In the genomic region with DNA sequence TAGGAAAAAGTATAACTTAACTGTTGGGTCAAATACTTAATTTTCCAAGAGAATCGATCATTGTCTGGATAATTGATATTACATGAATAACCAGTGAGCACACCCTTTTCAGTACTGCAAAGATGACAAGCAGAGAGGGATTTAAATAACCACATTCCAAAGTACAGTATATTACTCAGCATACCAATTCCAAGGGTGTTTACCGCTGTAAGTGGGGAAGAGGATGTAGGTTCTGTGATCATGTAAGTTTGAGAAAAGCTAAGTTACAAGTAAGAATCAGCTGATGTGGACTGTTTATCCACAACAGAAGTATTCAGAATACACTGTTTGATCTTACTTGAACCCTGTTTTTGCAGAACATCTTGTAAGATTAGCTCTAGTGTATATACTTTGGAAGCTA, we compare ENCODE assay signal across 17 cellular contexts.
"Had no signal": no experiment of that assay in that cellular context is flagged by ENCODE, and none has a peak within 500 bp of the region (broad histone marks: within the 10 kb centered on the region; RNA-seq: fewer than 3 reads in every experiment).

No MANE protein-coding gene starts in this region.

- H3K27me3 ChIP-seq: hepatocyte, sigmoid colon had no signal

- H2AFZ ChIP-seq: hepatocyte had no signal

- H3K27ac Mint-ChIP-seq: activated naive CD4-positive, alpha-beta T cell treated with anti-CD3 and anti-CD28 coated beads for 36 hours; activated T-helper 17 cell treated with anti-CD3 and anti-CD28 coated beads, Interleukin-2, amount 50 U/mL, for 72 hours; effector memory CD8-positive, alpha-beta T cell; nephron; stimulated activated naive CD8-positive, alpha-beta T cell treated with anti-CD3 and anti-CD28 coated beads, Interleukin-15, amount 100 ng/mL, for 72 hours; T-cell; WTC11 had no signal

- H3K4me2 ChIP-seq: hepatocyte had no signal

- H3K27me3 Mint-ChIP-seq: activated T-helper 17 cell treated with anti-CD3 and anti-CD28 coated beads, Interleukin-2, amount 50 U/mL, for 72 hours; effector memory CD8-positive, alpha-beta T cell; stimulated activated naive CD8-positive, alpha-beta T cell treated with anti-CD3 and anti-CD28 coated beads, Interleukin-15, amount 100 ng/mL, for 72 hours; T-cell had no signal

- H3K4me3 ChIP-seq: hepatocyte, sigmoid colon, thoracic aorta had no signal

- DNase-seq: activated CD4-positive, alpha-beta T cell treated with anti-CD3 and anti-CD28 coated beads, Interleukin-2, amount 50 U/mL, for 1 hour; activated naive CD4-positive, alpha-beta T cell treated with anti-CD3 and anti-CD28 coated beads for 36 hours; activated T-cell treated with anti-CD3 and anti-CD28 coated beads for 4 hours; central memory CD4-positive, alpha-beta T cell; effector memory CD8-positive, alpha-beta T cell; kidney glomerular epithelial cell; sigmoid colon; stimulated activated CD4-positive, alpha-beta T cell treated with anti-CD3 and anti-CD28 coated beads, Interleukin-4, amount 100 ng/mL, for 1 hour; stimulated activated CD8-positive, alpha-beta memory T cell treated with anti-CD3 and anti-CD28 coated beads, Interleukin-4, amount 100 ng/mL, for 48 hours; stimulated activated naive CD8-positive, alpha-beta T cell treated with anti-CD3 and anti-CD28 coated beads, Interleukin-15, amount 100 ng/mL, for 72 hours; T-cell had no signal

- H3K4me3 Mint-ChIP-seq: activated naive CD4-positive, alpha-beta T cell treated with anti-CD3 and anti-CD28 coated beads for 36 hours; activated T-helper 17 cell treated with anti-CD3 and anti-CD28 coated beads, Interleukin-2, amount 50 U/mL, for 72 hours; effector memory CD8-positive, alpha-beta T cell; nephron; stimulated activated naive CD8-positive, alpha-beta T cell treated with anti-CD3 and anti-CD28 coated beads, Interleukin-15, amount 100 ng/mL, for 72 hours; T-cell; WTC11 had no signal

- H3K9me3 ChIP-seq: sigmoid colon, thoracic aorta had no signal

- H3K9me3 Mint-ChIP-seq: activated naive CD4-positive, alpha-beta T cell treated with anti-CD3 and anti-CD28 coated beads for 36 hours; activated T-helper 17 cell treated with anti-CD3 and anti-CD28 coated beads, Interleukin-2, amount 50 U/mL, for 72 hours; effector memory CD8-positive, alpha-beta T cell; stimulated activated naive CD8-positive, alpha-beta T cell treated with anti-CD3 and anti-CD28 coated beads, Interleukin-15, amount 100 ng/mL, for 72 hours; T-cell; WTC11 had no signal

- H3K27ac ChIP-seq: hepatocyte, sigmoid colon, thoracic aorta had no signal

- FAIRE-seq: urothelium cell line had no signal

- ATAC-seq: activated T-helper 17 cell treated with anti-CD3 and anti-CD28 coated beads, Interleukin-2, amount 50 U/mL, for 72 hours; effector memory CD8-positive, alpha-beta T cell; stimulated activated naive CD8-positive, alpha-beta T cell treated with anti-CD3 and anti-CD28 coated beads, Interleukin-15, amount 100 ng/mL, for 72 hours; T-cell; WTC11 had no signal
